8 cellular contexts compared by ENCODE assay signal in the genomic region with DNA sequence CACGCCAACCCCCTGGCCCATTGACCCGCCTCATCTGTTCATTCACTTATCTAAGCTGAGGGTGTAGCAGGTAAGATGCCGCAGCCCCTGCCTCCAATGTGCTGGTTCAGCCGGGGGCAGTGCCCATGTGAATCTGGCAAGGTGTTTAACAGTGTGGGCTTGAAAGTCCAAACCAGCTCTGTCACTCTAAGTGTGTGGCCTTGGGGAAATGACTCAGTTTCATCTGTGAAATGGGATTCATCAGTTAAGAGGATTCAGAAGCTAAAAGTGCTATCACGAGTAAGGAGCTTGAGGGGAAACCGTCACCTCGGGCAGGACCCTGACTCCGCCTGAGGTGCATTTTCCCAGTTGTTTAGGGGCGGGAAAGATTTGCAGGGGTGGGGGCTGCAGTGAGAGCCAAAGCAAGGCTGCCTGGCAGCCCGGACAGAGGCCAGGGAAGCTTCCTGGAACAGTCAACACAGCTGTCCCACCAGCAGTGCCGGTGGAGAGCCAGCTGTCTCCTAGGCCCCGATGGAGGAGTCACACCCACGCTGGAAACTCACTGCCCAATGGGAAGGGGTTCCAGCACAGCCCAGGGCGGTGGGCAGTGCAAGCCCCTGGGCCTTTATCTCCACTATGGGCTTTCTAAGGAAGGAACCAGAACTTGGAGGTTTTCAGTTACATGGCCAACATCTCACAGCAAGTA. TPM values are rescaled to one million over a fixed set of nuclear protein-coding genes. Genes with fewer than 3 reads are reported as not detected.
DNase-seq lines count a peak whose midpoint lies in the region; ATAC-seq and TF ChIP-seq lines count a peak whose summit lies in the region.

No MANE protein-coding gene starts in this region.

- H3K27me3 ChIP-seq in right lobe of liver, result no peaks in the 10 kb centered on the region
- H3K27me3 ChIP-seq in thyroid gland, result no peaks in the 10 kb centered on the region

- H3K4me1 Mint-ChIP-seq in activated CD8-positive, alpha-beta memory T cell treated with anti-CD3 and anti-CD28 coated beads, Interleukin-2, amount 10 ng/mL, durations not matched to agents 7 days and 5 days, result peaks cover 13% of the 10 kb centered on the region
- H3K4me1 Mint-ChIP-seq in activated naive CD8-positive, alpha-beta T cell treated with anti-CD3 and anti-CD28 coated beads, Interleukin-2, amount 10 ng/mL, durations not matched to agents 7 days and 5 days, result peaks cover 8% of the 10 kb centered on the region

- no peaks in the 10 kb centered on the region for H3K27me3 Mint-ChIP-seq in activated CD8-positive, alpha-beta memory T cell treated with anti-CD3 and anti-CD28 coated beads, Interleukin-2, amount 10 ng/mL, durations not matched to agents 7 days and 5 days
- H3K27me3 Mint-ChIP-seq in activated naive CD8-positive, alpha-beta T cell treated with anti-CD3 and anti-CD28 coated beads, Interleukin-2, amount 10 ng/mL, durations not matched to agents 7 days and 5 days, result no peaks in the 10 kb centered on the region

- no peaks in the 10 kb centered on the region for H3K36me3 Mint-ChIP-seq in activated CD8-positive, alpha-beta memory T cell treated with anti-CD3 and anti-CD28 coated beads, Interleukin-2, amount 10 ng/mL, durations not matched to agents 7 days and 5 days
- H3K36me3 Mint-ChIP-seq in activated naive CD8-positive, alpha-beta T cell treated with anti-CD3 and anti-CD28 coated beads, Interleukin-2, amount 10 ng/mL, durations not matched to agents 7 days and 5 days, result no peaks in the 10 kb centered on the region

- H3K36me3 ChIP-seq in right lobe of liver, result no peaks in the 10 kb centered on the region
- H3K36me3 ChIP-seq in thyroid gland, result no peaks in the 10 kb centered on the region

- CTCF ChIA-PET in activated CD8-positive, alpha-beta memory T cell treated with anti-CD3 and anti-CD28 coated beads, Interleukin-2, amount 10 ng/mL, durations not matched to agents 7 days and 5 days (lab: Charles Lee), result interaction anchor here (1.0 to 4.8 kb wide), 32 partner anchors 10 to 246 kb away, joined by 3 to 51 read pairs (median 4); partner anchors contain the start of genes CERCAM, GOLGA2, SPTAN1 and SWI5

- H3K27ac Mint-ChIP-seq in activated CD8-positive, alpha-beta memory T cell treated with anti-CD3 and anti-CD28 coated beads, Interleukin-2, amount 10 ng/mL, durations not matched to agents 7 days and 5 days, result peak overlapping the region; percentile 79
- peak overlapping the region; percentile 79 for H3K27ac Mint-ChIP-seq in activated naive CD8-positive, alpha-beta T cell treated with anti-CD3 and anti-CD28 coated beads, Interleukin-2, amount 10 ng/mL, durations not matched to agents 7 days and 5 days

- intact Hi-C loops in right lobe of liver (cut with DNase I), result loop anchor here in 1 of 2 donors (10.0 kb wide), 1 partner anchor 53 kb away; no protein-coding TSS in a partner anchor
- intact Hi-C loops in thyroid gland (cut with DNase I), result loop anchor here (5.0 kb wide), 1 partner anchor 51 kb away; no protein-coding TSS in a partner anchor

- no peaks in the 10 kb centered on the region for H3K9me3 ChIP-seq in right lobe of liver
- no peaks in the 10 kb centered on the region for H3K9me3 ChIP-seq in thyroid gland

- H3K4me3 Mint-ChIP-seq in activated CD8-positive, alpha-beta memory T cell treated with anti-CD3 and anti-CD28 coated beads, Interleukin-2, amount 10 ng/mL, durations not matched to agents 7 days and 5 days, result no peak overlapping the region
- H3K4me3 Mint-ChIP-seq in activated naive CD8-positive, alpha-beta T cell treated with anti-CD3 and anti-CD28 coated beads, Interleukin-2, amount 10 ng/mL, durations not matched to agents 7 days and 5 days, result peak overlapping the region; percentile 88

- H3K4me3 ChIP-seq in right lobe of liver (peak overlapping the region; percentile 42 to 54 (median 43)), thyroid gland (replicated peaks in 1 of 3) (no peak overlapping the region)

- TF ChIP-seq CTCF in right lobe of liver (IDR thresholded peaks at IDR 0.05), result no peak
- no peak for TF ChIP-seq CTCF in thyroid gland (IDR thresholded peaks at IDR 0.05)

- H3K27ac ChIP-seq in right lobe of liver (no peak overlapping the region), thyroid gland (peak overlapping the region in 2 of 3 donors; percentile 34 to 74)

- no peaks in the 10 kb centered on the region for H3K9me3 Mint-ChIP-seq in activated CD8-positive, alpha-beta memory T cell treated with anti-CD3 and anti-CD28 coated beads, Interleukin-2, amount 10 ng/mL, durations not matched to agents 7 days and 5 days (ENCODE audit: low read depth)
- no peaks in the 10 kb centered on the region for H3K9me3 Mint-ChIP-seq in activated naive CD8-positive, alpha-beta T cell treated with anti-CD3 and anti-CD28 coated beads, Interleukin-2, amount 10 ng/mL, durations not matched to agents 7 days and 5 days

- POLR2A ChIA-PET in activated naive CD8-positive, alpha-beta T cell treated with anti-CD3 and anti-CD28 coated beads, Interleukin-2, amount 10 ng/mL, durations not matched to agents 7 days and 5 days (lab: Charles Lee), result interaction anchor here (0.8 to 2.5 kb wide), 4 partner anchors 10 to 192 kb away, joined by 3 to 23 read pairs (median 5); partner anchors contain the start of gene URM1

- WGBS in right lobe of liver (ENCODE audit: insufficient coverage, low coverage, low lambda C conversion rate, missing lambda C conversion rate), result 55% methylated on average over 5 of the region's 14 CpGs
- WGBS in thyroid gland, 2 donors, result 64 to 76% methylated on average over 9 to 13 of the region's 14 CpGs

- DNase-seq in activated CD8-positive, alpha-beta memory T cell treated with anti-CD3 and anti-CD28 coated beads, Interleukin-2, amount 10 ng/mL, durations not matched to agents 7 days and 5 days, result no peak
- DNase-seq in activated CD8-positive, alpha-beta memory T cell treated with anti-CD3 and anti-CD28 coated beads for 24 hours, result no peak
- peak; percentile 34 for DNase-seq in activated naive CD8-positive, alpha-beta T cell treated with anti-CD3 and anti-CD28 coated beads, Interleukin-2, amount 10 ng/mL, durations not matched to agents 7 days and 5 days
- DNase-seq in right lobe of liver (no peak), thyroid gland (no peak), NCI-H345 treated with DMSO at 0.1 percent for 48 hours (lab: John Stamatoyannopoulos, UW; ENCODE audit: unreplicated experiment) (no peak), NCI-H1092 (lab: John Stamatoyannopoulos, UW) (no peak), CD1c-positive myeloid dendritic cell (ENCODE audit: extremely low spot score) (no peak)

- peaks cover 0 to 11% (median 0%) of the 10 kb centered on the region in 4 donors for H3K4me1 ChIP-seq in right lobe of liver
- peaks cover 6 to 20% of the 10 kb centered on the region in 2 donors for H3K4me1 ChIP-seq in thyroid gland

- TF ChIP-seq POLR2A in right lobe of liver (IDR thresholded peaks at IDR 0.05) (no peak), thyroid gland (IDR thresholded peaks at IDR 0.05) (no peak)

- no peak for ATAC-seq in activated CD8-positive, alpha-beta memory T cell treated with anti-CD3 and anti-CD28 coated beads, Interleukin-2, amount 10 ng/mL, durations not matched to agents 7 days and 5 days
- ATAC-seq in activated naive CD8-positive, alpha-beta T cell treated with anti-CD3 and anti-CD28 coated beads, Interleukin-2, amount 10 ng/mL, durations not matched to agents 7 days and 5 days (ENCODE audit: low read depth), result no peak
- ATAC-seq in right lobe of liver, result peak in 2 of 4 donors; percentile 5 to 9

RNA-seq across cellular contexts. Expression of gene URM1, which starts 9.7 kb away (rescaled TPM):
- 10 to 100 TPM; 61.4 to 81.0 TPM for total RNA-seq in activated CD8-positive, alpha-beta memory T cell treated with anti-CD3 and anti-CD28 coated beads, Interleukin-2, amount 10 ng/mL, durations not matched to agents 7 days and 5 days
- total RNA-seq in activated naive CD8-positive, alpha-beta T cell treated with anti-CD3 and anti-CD28 coated beads, Interleukin-2, amount 10 ng/mL, durations not matched to agents 7 days and 5 days, result 10 to 100 TPM; 60.7 to 63.4 TPM
- total RNA-seq in right lobe of liver (10 to 100 TPM; 16.6 to 25.9 (median 22.2) TPM), thyroid gland (10 to 100 TPM; 24.3 to 39.4 (median 31.2) TPM)

RNA-seq across cellular contexts. Expression of gene SLC27A4, which starts 21.1 kb away (rescaled TPM):
- 10 to 100 TPM; 19.3 to 26.1 TPM for total RNA-seq in activated CD8-positive, alpha-beta memory T cell treated with anti-CD3 and anti-CD28 coated beads, Interleukin-2, amount 10 ng/mL, durations not matched to agents 7 days and 5 days
- total RNA-seq in activated naive CD8-positive, alpha-beta T cell treated with anti-CD3 and anti-CD28 coated beads, Interleukin-2, amount 10 ng/mL, durations not matched to agents 7 days and 5 days, result 10 to 100 TPM; 13.6 to 13.9 TPM
- total RNA-seq in right lobe of liver (10 to 100 TPM; 15.8 to 97.3 (median 24.1) TPM), thyroid gland (10 to 100 TPM; 15.9 to 38.4 (median 30.4) TPM)

RNA-seq across cellular contexts. Expression of gene COQ4, which starts 38.8 kb away (rescaled TPM):
- 10 to 100 TPM; 29.8 to 41.1 TPM for total RNA-seq in activated CD8-positive, alpha-beta memory T cell treated with anti-CD3 and anti-CD28 coated beads, Interleukin-2, amount 10 ng/mL, durations not matched to agents 7 days and 5 days
- total RNA-seq in activated naive CD8-positive, alpha-beta T cell treated with anti-CD3 and anti-CD28 coated beads, Interleukin-2, amount 10 ng/mL, durations not matched to agents 7 days and 5 days, result 10 to 100 TPM; 34.9 to 35.1 TPM
- 10 to 100 TPM; 22.3 to 67.5 (median 30.3) TPM for total RNA-seq in right lobe of liver
- total RNA-seq in thyroid gland, result 100 to 1,000 TPM in 3 of 4 donors, 10 to 100 TPM in 1; 71.8 to 137 (median 108) TPM

RNA-seq across cellular contexts. Expression of gene TRUB2, which starts 39.2 kb away (rescaled TPM):
- 10 to 100 TPM; 22.3 to 34.2 TPM for total RNA-seq in activated CD8-positive, alpha-beta memory T cell treated with anti-CD3 and anti-CD28 coated beads, Interleukin-2, amount 10 ng/mL, durations not matched to agents 7 days and 5 days
- 10 to 100 TPM; 18.7 to 21.0 TPM for total RNA-seq in activated naive CD8-positive, alpha-beta T cell treated with anti-CD3 and anti-CD28 coated beads, Interleukin-2, amount 10 ng/mL, durations not matched to agents 7 days and 5 days
- total RNA-seq in right lobe of liver, result 10 to 100 TPM; 16.7 to 35.5 (median 24.5) TPM
- total RNA-seq in thyroid gland, result 10 to 100 TPM in 3 of 4 donors, 1 to 10 TPM in 1; 8.3 to 19.2 (median 16.6) TPM

RNA-seq across cellular contexts. Expression of gene CERCAM, which starts 59.2 kb away (rescaled TPM):
- total RNA-seq in activated CD8-positive, alpha-beta memory T cell treated with anti-CD3 and anti-CD28 coated beads, Interleukin-2, amount 10 ng/mL, durations not matched to agents 7 days and 5 days, result 10 to 100 TPM in 1 of 2 experiments, 1 to 10 TPM in 1; 5.2 to 12.2 TPM
- total RNA-seq in activated naive CD8-positive, alpha-beta T cell treated with anti-CD3 and anti-CD28 coated beads, Interleukin-2, amount 10 ng/mL, durations not matched to agents 7 days and 5 days, result 1 to 10 TPM; 3.5 to 3.7 TPM
- total RNA-seq in right lobe of liver, result 1 to 10 TPM; 1.3 to 3.1 (median 2.2) TPM
- 10 to 100 TPM; 22.3 to 35.4 (median 27.2) TPM for total RNA-seq in thyroid gland

Comparison
In these comparisons a context has a peak if more than half of its experiments do, and no peak if none do; other contexts are left out.
1. H3K27ac ChIP-seq: peak in thyroid gland (2 of 3); none in right lobe of liver (0 of 3).
2. H3K4me3 ChIP-seq: peak in right lobe of liver (3 of 3); none in thyroid gland (0 of 3).